ENCODE assay signal across 20 cellular contexts in the genomic region with DNA sequence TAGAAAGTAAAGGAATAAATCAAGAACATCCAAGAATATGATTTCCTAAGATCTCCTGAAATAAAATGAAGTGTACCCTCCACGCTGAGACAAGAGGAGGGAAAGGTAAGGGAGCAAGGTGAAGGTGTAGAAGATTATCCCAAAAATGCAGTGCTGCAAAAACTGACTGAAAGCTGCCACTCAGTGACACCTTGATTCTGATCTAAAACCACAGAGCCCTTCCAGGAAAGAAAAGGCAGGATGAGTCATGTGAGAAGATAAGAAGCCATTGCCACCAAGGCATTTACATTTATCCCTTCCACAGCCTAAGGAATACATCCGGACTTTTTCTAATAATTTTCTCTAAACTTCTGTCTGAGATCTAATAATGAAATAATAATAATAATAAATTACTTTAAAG. TPM values are rescaled to one million over a fixed set of nuclear protein-coding genes. Genes with fewer than 3 reads are reported as not detected.
DNase-seq lines count a peak whose midpoint lies in the region; ATAC-seq, FAIRE-seq and TF ChIP-seq lines count a peak whose summit lies in the region.
"Had no signal": no experiment of that assay in that cellular context is flagged by ENCODE, and none has a peak within 500 bp of the region (broad histone marks: within the 10 kb centered on the region; RNA-seq: fewer than 3 reads in every experiment).

No MANE protein-coding gene starts in this region.

- H3K4me1 ChIP-seq in K562 (replicated peaks in 1 of 2; ENCODE audit: control insufficient read depth in 2 of 2, insufficient read depth in 2 of 2, low read length in 2 of 2) (peaks cover 0 to 17% of the 10 kb centered on the region in 2 experiments; a peak in 3 of 5 replicates), small intestine (ENCODE audit: control insufficient read depth in 2 of 2, insufficient read depth in 1 of 2, low read depth in 1 of 2, low read length in 1 of 2) (peaks cover 2 to 3% of the 10 kb centered on the region in 2 donors), sigmoid colon (peaks cover 0 to 39% (median 30%) of the 10 kb centered on the region in 4 donors)

- no TSS peak for BruUV-seq in K562 (replicated peaks; lab: Mats Ljungman, UMichigan)

- no peak overlapping the region for H3K27ac ChIP-seq in K562 (ENCODE audit: extremely low read depth, low read depth, low read length)
- H3K27ac ChIP-seq in small intestine (ENCODE audit: low read depth in 1 of 2, low read length in 1 of 2) = no peak overlapping the region
- no peak overlapping the region for H3K27ac ChIP-seq in sigmoid colon

- peaks cover 5% of the 10 kb centered on the region for H3K27me3 Mint-ChIP-seq in activated naive CD8-positive, alpha-beta T cell treated with anti-CD3 and anti-CD28 coated beads, Interleukin-2, amount 10 ng/mL, durations not matched to agents 7 days and 5 days
- peaks cover 2% of the 10 kb centered on the region for H3K27me3 Mint-ChIP-seq in activated naive CD8-positive, alpha-beta T cell treated with anti-CD3 and anti-CD28 coated beads, Interleukin-2, amount 50 U/mL, for 24 hours
- H3K27me3 Mint-ChIP-seq in endothelial cell (ENCODE audit: unreplicated experiment) (no peaks in the 10 kb centered on the region), T-cell (peaks cover 0 to 7% of the 10 kb centered on the region in 2 donors)

- 0% methylated on average over 2 of the region's 2 CpGs for WGBS in K562 (ENCODE audit: insufficient coverage, low coverage, missing lambda C conversion rate)
- 70 to 75% (median 73%) methylated on average over 2 of the region's 2 CpGs for WGBS in small intestine, 3 donors
- WGBS in sigmoid colon, 2 donors = 71 to 81% methylated on average over 2 of the region's 2 CpGs

- no peak for DNase-seq in activated naive CD8-positive, alpha-beta T cell treated with anti-CD3 and anti-CD28 coated beads, Interleukin-2, amount 10 ng/mL, durations not matched to agents 7 days and 5 days
- no peak for DNase-seq in activated naive CD8-positive, alpha-beta T cell treated with anti-CD3 and anti-CD28 coated beads, Interleukin-2, amount 50 U/mL, for 24 hours
- DNase-seq in K562 (ENCODE audit: extremely low read depth in 1 of 4, low spot score in 3 of 4) = peak in 3 of 4 experiments; percentile 7 to 61 (median 32)
- peak; percentile 2 for DNase-seq in small intestine
- no peak for DNase-seq in endothelial cell (ENCODE audit: low spot score)
- DNase-seq in T-cell = no peak
- DNase-seq in sigmoid colon = no peak
- DNase-seq: ACHN; C1 segment of cervical spinal cord; CD8-positive, alpha-beta memory T cell; DND-41; NCI-H1092 treated with DMSO at 0.1 percent for 48 hours; NCI-H146; NCI-H2029 treated with DMSO at 0.1 percent for 48 hours; NCI-H2171; NCI-H526; Right ventricle myocardium superior had no signal

- H3K4me3 ChIP-seq in K562 = no peak overlapping the region
- H3K4me3 ChIP-seq in small intestine (ENCODE audit: low read depth in 1 of 2, low read length in 2 of 2) = no peak overlapping the region
- no peak overlapping the region for H3K4me3 ChIP-seq in sigmoid colon

- POLR2A ChIA-PET in activated naive CD8-positive, alpha-beta T cell treated with anti-CD3 and anti-CD28 coated beads, Interleukin-2, amount 10 ng/mL, durations not matched to agents 7 days and 5 days (lab: Charles Lee) = no interaction called here
- POLR2A ChIA-PET in K562 (lab: Yijun Ruan, JAX) = no interaction called here
- POLR2A ChIA-PET in T-cell (lab: Charles Lee) = no interaction called here

- H3K4me1 Mint-ChIP-seq in activated naive CD8-positive, alpha-beta T cell treated with anti-CD3 and anti-CD28 coated beads, Interleukin-2, amount 10 ng/mL, durations not matched to agents 7 days and 5 days = peaks cover 45% of the 10 kb centered on the region
- peaks cover 8% of the 10 kb centered on the region for H3K4me1 Mint-ChIP-seq in activated naive CD8-positive, alpha-beta T cell treated with anti-CD3 and anti-CD28 coated beads, Interleukin-2, amount 50 U/mL, for 24 hours
- H3K4me1 Mint-ChIP-seq in endothelial cell (ENCODE audit: unreplicated experiment) (no peaks in the 10 kb centered on the region), T-cell (peaks cover 5 to 22% (median 15%) of the 10 kb centered on the region in 3 donors)
- H3K4me1 Mint-ChIP-seq: CD8-positive, alpha-beta memory T cell had no signal

- H3K79me2 ChIP-seq in K562 (ENCODE audit: control insufficient read depth, insufficient read depth, low read length) = no peaks in the 10 kb centered on the region

- TF ChIP-seq CTCF in K562 (IDR thresholded peaks at IDR 0.05 in 2 of 3, conservative IDR thresholded peaks at IDR 0.05 in 1 of 3; ENCODE audit: insufficient read depth in 2 of 3, low read depth in 1 of 3, low read length in 3 of 3) = no peak
- no peak for TF ChIP-seq CTCF in endothelial cell (IDR thresholded peaks at IDR 0.05; ENCODE audit: unreplicated experiment)
- no peak for TF ChIP-seq CTCF in sigmoid colon (IDR thresholded peaks at IDR 0.05)

- TF ChIP-seq RAD21 in K562 (CRISPR knock-in tag; conservative IDR thresholded peaks at IDR 0.05 in 1 of 2, IDR thresholded peaks at IDR 0.05 in 1 of 2) = no peak

- CTCF ChIA-PET in K562 (lab: Yijun Ruan, JAX; ENCODE audit: low intra/inter-chr PET ratio) (no interaction called here), T-cell (lab: Charles Lee) (no interaction called here)

- peaks cover 4% of the 10 kb centered on the region for H3K36me3 Mint-ChIP-seq in activated naive CD8-positive, alpha-beta T cell treated with anti-CD3 and anti-CD28 coated beads, Interleukin-2, amount 10 ng/mL, durations not matched to agents 7 days and 5 days
- H3K36me3 Mint-ChIP-seq in activated naive CD8-positive, alpha-beta T cell treated with anti-CD3 and anti-CD28 coated beads, Interleukin-2, amount 50 U/mL, for 24 hours (ENCODE audit: low read depth) = no peaks in the 10 kb centered on the region
- no peaks in the 10 kb centered on the region for H3K36me3 Mint-ChIP-seq in endothelial cell (ENCODE audit: low read depth, unreplicated experiment)
- no peaks in the 10 kb centered on the region for H3K36me3 Mint-ChIP-seq in T-cell
- H3K36me3 Mint-ChIP-seq: CD8-positive, alpha-beta memory T cell had no signal

- TF ChIP-seq POLR2A in K562 (conservative IDR thresholded peaks at IDR 0.05) (no peak), sigmoid colon (IDR thresholded peaks at IDR 0.05) (no peak)

- no peak for ATAC-seq in activated naive CD8-positive, alpha-beta T cell treated with anti-CD3 and anti-CD28 coated beads, Interleukin-2, amount 10 ng/mL, durations not matched to agents 7 days and 5 days (ENCODE audit: low read depth)
- no peak for ATAC-seq in activated naive CD8-positive, alpha-beta T cell treated with anti-CD3 and anti-CD28 coated beads, Interleukin-2, amount 50 U/mL, for 24 hours
- peak; percentile 60; the same call in 2 of the 3 replicates for ATAC-seq in K562
- ATAC-seq in T-cell (replicated peaks in 1 of 4) = no peak

- FAIRE-seq in K562 (lab: Jason Lieb, UNC) (peak; percentile 90), small intestine (lab: Jason Lieb, UNC) (no peak)
- FAIRE-seq: H54 had no signal

- TF ChIP-seq EP300 in K562 (IDR thresholded peaks at IDR 0.05; ENCODE audit: low read length) = peak; percentile 78
- TF ChIP-seq EP300 in sigmoid colon (IDR thresholded peaks at IDR 0.05) = no peak

- H4K20me1 ChIP-seq in K562 (replicated peaks; ENCODE audit: control insufficient read depth, insufficient read depth, low read length) = no peaks in the 10 kb centered on the region

- no peaks in the 10 kb centered on the region for H3K9me1 ChIP-seq in K562 (ENCODE audit: control insufficient read depth, insufficient read depth, low read length)

- H3K36me3 ChIP-seq in K562 (ENCODE audit: control insufficient read depth, insufficient read depth, low read length) = no peaks in the 10 kb centered on the region
- no peaks in the 10 kb centered on the region for H3K36me3 ChIP-seq in small intestine (ENCODE audit: control insufficient read depth in 2 of 2, insufficient read depth in 2 of 2, low read length in 2 of 2)
- no peaks in the 10 kb centered on the region for H3K36me3 ChIP-seq in sigmoid colon

- no peaks in the 10 kb centered on the region for H3K27me3 ChIP-seq in K562 (ENCODE audit: control insufficient read depth in 2 of 2, insufficient read depth in 2 of 2, low read length in 2 of 2)
- no peaks in the 10 kb centered on the region for H3K27me3 ChIP-seq in small intestine (ENCODE audit: control insufficient read depth in 2 of 2, insufficient read depth in 2 of 2, low read length in 2 of 2)
- H3K27me3 ChIP-seq in sigmoid colon = no peaks in the 10 kb centered on the region

- in situ Hi-C loops in K562 (cut with MboI) = no loop called here

- H2AFZ ChIP-seq in K562 (ENCODE audit: low read depth, low read length) = no peak overlapping the region

- H3K4me2 ChIP-seq in K562 (ENCODE audit: insufficient read depth, low read length) = no peak overlapping the region; the same call in 1 of the 2 replicates

- intact Hi-C loops in K562 (cut with micrococcal nuclease) = loop anchor here (5.0 kb wide), 1 partner anchor 97 kb away; no protein-coding TSS in a partner anchor
- intact Hi-C loops in sigmoid colon (cut with DNase I) = loop anchor here (5.0 kb wide), 1 partner anchor 38 kb away; no protein-coding TSS in a partner anchor

- no peaks in the 10 kb centered on the region for H3K9me3 ChIP-seq in K562 (replicated peaks; ENCODE audit: control insufficient read depth, insufficient read depth, low read depth, low read length)
- H3K9me3 ChIP-seq in small intestine (ENCODE audit: control insufficient read depth, low read depth) = no peaks in the 10 kb centered on the region
- H3K9me3 ChIP-seq in sigmoid colon = no peaks in the 10 kb centered on the region

- H3K9me3 Mint-ChIP-seq in activated naive CD8-positive, alpha-beta T cell treated with anti-CD3 and anti-CD28 coated beads, Interleukin-2, amount 10 ng/mL, durations not matched to agents 7 days and 5 days = no peaks in the 10 kb centered on the region
- H3K9me3 Mint-ChIP-seq in activated naive CD8-positive, alpha-beta T cell treated with anti-CD3 and anti-CD28 coated beads, Interleukin-2, amount 50 U/mL, for 24 hours = no peaks in the 10 kb centered on the region
- H3K9me3 Mint-ChIP-seq in endothelial cell (ENCODE audit: unreplicated experiment) = no peaks in the 10 kb centered on the region
- H3K9me3 Mint-ChIP-seq in T-cell = no peaks in the 10 kb centered on the region
- H3K9me3 Mint-ChIP-seq: CD8-positive, alpha-beta memory T cell had no signal

- H3K27ac Mint-ChIP-seq in activated naive CD8-positive, alpha-beta T cell treated with anti-CD3 and anti-CD28 coated beads, Interleukin-2, amount 10 ng/mL, durations not matched to agents 7 days and 5 days = no peak overlapping the region
- H3K27ac Mint-ChIP-seq in activated naive CD8-positive, alpha-beta T cell treated with anti-CD3 and anti-CD28 coated beads, Interleukin-2, amount 50 U/mL, for 24 hours = no peak overlapping the region
- H3K27ac Mint-ChIP-seq in endothelial cell (ENCODE audit: unreplicated experiment) (no peak overlapping the region), T-cell (no peak overlapping the region)

- H3K4me3 Mint-ChIP-seq in activated naive CD8-positive, alpha-beta T cell treated with anti-CD3 and anti-CD28 coated beads, Interleukin-2, amount 10 ng/mL, durations not matched to agents 7 days and 5 days = peak overlapping the region; percentile 35
- no peak overlapping the region for H3K4me3 Mint-ChIP-seq in activated naive CD8-positive, alpha-beta T cell treated with anti-CD3 and anti-CD28 coated beads, Interleukin-2, amount 50 U/mL, for 24 hours
- H3K4me3 Mint-ChIP-seq in endothelial cell (ENCODE audit: unreplicated experiment) (no peak overlapping the region), T-cell (no peak overlapping the region)
- H3K4me3 Mint-ChIP-seq: CD8-positive, alpha-beta memory T cell had no signal

- no peak overlapping the region for H3K9ac ChIP-seq in K562 (ENCODE audit: insufficient read depth in 1 of 2, low read depth in 2 of 2, low read length in 2 of 2)

RNA-seq across cellular contexts. Expression of a gene that starts 49.9 kb away (rescaled TPM):
- total RNA-seq in activated naive CD8-positive, alpha-beta T cell treated with anti-CD3 and anti-CD28 coated beads, Interleukin-2, amount 10 ng/mL, durations not matched to agents 7 days and 5 days = 1 to 10 TPM; 1.9 to 2.4 TPM
- 1.5 and 3.1 TPM in 2 replicates for total RNA-seq in K562 (2011; cell fraction: chromatin; rRNA removed; ENCODE audit: low replicate concordance)
- 0.67 and 0.79 TPM in 2 replicates for total RNA-seq in K562 (2011; cell fraction: nucleolus; rRNA removed)
- total RNA-seq in K562 (2011; cell fraction: nucleoplasm; rRNA removed) = 1.8 and 2.2 TPM in 2 replicates
- total RNA-seq in K562 (2014; rRNA removed) (1.2 and 2.1 TPM in 2 replicates), K562 (2014; rRNA removed; fragmentation: Illumina TruSeq; extraction: Trizol) (1.6 and 1.7 TPM in 2 replicates), K562 (2015; rRNA removed; fragmentation: Illumina TruSeq; extraction: Trizol) (1.1 and 1.8 TPM in 2 replicates), K562 (2021) (1.2 and 1.5 TPM in 2 replicates), endothelial cell (ENCODE audit: unreplicated experiment) (0.18 TPM), T-cell (under 1 TPM; 0.20 to 0.70 (median 0.41) TPM), sigmoid colon (10 to 100 TPM in 2 of 4 donors, 1 to 10 TPM in 2; 8.1 to 18.2 (median 10.3) TPM)
- polyA plus RNA-seq in K562 (2011; rRNA removed) (0.18 and 2.2 TPM in 2 replicates), K562 (2014; fragmentation: Illumina TruSeq; extraction: Trizol) (1.9 and 2.8 TPM in 2 replicates), K562 (2014; fragmentation: Nextera tagmentation; extraction: Ambion mirVana) (1 to 10 TPM; 1.3 to 1.4 TPM), K562 (2014; rRNA removed) (1.8 and 2.5 TPM in 2 replicates), small intestine (under 1 TPM in 1 of 3 donors, not detected in 2; 0.51 TPM), sigmoid colon (under 1 TPM in 1 of 3 donors, not detected in 2; 0.85 TPM)
- polyA plus RNA-seq in K562 (2011; cell fraction: cytosol; rRNA removed) = 0.12 and 1.7 TPM in 2 replicates
- 0.28 and 3.7 TPM in 2 replicates for polyA plus RNA-seq in K562 (2011; cell fraction: nucleus; rRNA removed)
- 2.2 and 3.1 TPM in 2 replicates for polyA plus RNA-seq in K562 (2012)
- polyA minus RNA-seq in K562 (2011; rRNA and poly(A)+ RNA removed) = 0.24 and 2.1 TPM in 2 replicates
- polyA minus RNA-seq in K562 (2011; cell fraction: cytosol; rRNA and poly(A)+ RNA removed) = 1.1 TPM in 1 of 2 replicates, not detected in the other
- polyA minus RNA-seq in K562 (2011; cell fraction: nucleus; rRNA and poly(A)+ RNA removed) = 0.33 and 1.3 TPM in 2 replicates
- total RNA-seq: G401, LHCN-M2 had no signal

Comparison
In these comparisons a context has a peak if more than half of its experiments do, and no peak if none do; other contexts are left out.
1. DNase-seq: peak in K562 (3 of 4) and small intestine (single experiment); none in activated naive CD8-positive, alpha-beta T cell treated with anti-CD3 and anti-CD28 coated beads, Interleukin-2, amount 10 ng/mL, durations not matched to agents 7 days and 5 days (single experiment), activated naive CD8-positive, alpha-beta T cell treated with anti-CD3 and anti-CD28 coated beads, Interleukin-2, amount 50 U/mL, for 24 hours (single experiment), endothelial cell (single experiment), T-cell (0 of 34) and sigmoid colon (single experiment).